ENCODE assay signal across 8 cellular contexts in genomic region chr1:161192476-161193465, GRCh38. TPM values are rescaled to one million over a fixed set of nuclear protein-coding genes. Genes with fewer than 3 reads are reported as not detected.
A peak's percentile ranks its signal among the peaks of the same experiment; 100 is the strongest.
DNase-seq lines count a peak whose midpoint lies in the region; ATAC-seq and TF ChIP-seq lines count a peak whose summit lies in the region.

No MANE protein-coding gene starts in this region.

- peaks cover 6% of the 10 kb centered on the region for H3K4me1 Mint-ChIP-seq in Caco-2 (ENCODE audit: low read depth, unreplicated experiment)
- H3K4me1 Mint-ChIP-seq in activated naive CD4-positive, alpha-beta T cell treated with anti-CD3 and anti-CD28 coated beads, Interleukin-2, amount 50 U/mL, for 24 hours, result peaks cover 46% of the 10 kb centered on the region

- POLR2A ChIA-PET in Caco-2 (lab: Charles Lee), result no interaction called here

- H3K9me3 Mint-ChIP-seq in Caco-2 (ENCODE audit: unreplicated experiment), result no peaks in the 10 kb centered on the region
- H3K9me3 Mint-ChIP-seq in activated naive CD4-positive, alpha-beta T cell treated with anti-CD3 and anti-CD28 coated beads, Interleukin-2, amount 50 U/mL, for 24 hours, result no peaks in the 10 kb centered on the region

- H3K27me3 Mint-ChIP-seq in Caco-2 (ENCODE audit: insufficient read depth, unreplicated experiment), result no peaks in the 10 kb centered on the region
- no peaks in the 10 kb centered on the region for H3K27me3 Mint-ChIP-seq in activated naive CD4-positive, alpha-beta T cell treated with anti-CD3 and anti-CD28 coated beads, Interleukin-2, amount 50 U/mL, for 24 hours

- H3K36me3 ChIP-seq in Caco-2 (ENCODE audit: control insufficient read depth, insufficient read depth, low read length), result no peaks in the 10 kb centered on the region
- no peaks in the 10 kb centered on the region for H3K36me3 ChIP-seq in prostate gland

- H3K27ac Mint-ChIP-seq in Caco-2 (ENCODE audit: unreplicated experiment), result no peak overlapping the region
- peak overlapping the region; percentile 86 for H3K27ac Mint-ChIP-seq in activated naive CD4-positive, alpha-beta T cell treated with anti-CD3 and anti-CD28 coated beads, Interleukin-2, amount 50 U/mL, for 24 hours

- BruUV-seq in Caco-2 (replicated peaks; lab: Mats Ljungman, UMichigan), result no TSS peak

- no peak overlapping the region for H3K4me3 ChIP-seq in Caco-2 (ENCODE audit: low read depth, low read length)
- no peak overlapping the region for H3K4me3 ChIP-seq in prostate gland

- H3K4me1 ChIP-seq in Caco-2 (no peaks in the 10 kb centered on the region), prostate gland (replicated peaks) (no peaks in the 10 kb centered on the region)

- no peaks in the 10 kb centered on the region for H3K9me3 ChIP-seq in Caco-2
- no peaks in the 10 kb centered on the region for H3K9me3 ChIP-seq in prostate gland

- no peaks in the 10 kb centered on the region for H3K36me3 Mint-ChIP-seq in Caco-2 (ENCODE audit: insufficient read depth, unreplicated experiment)
- H3K36me3 Mint-ChIP-seq in activated naive CD4-positive, alpha-beta T cell treated with anti-CD3 and anti-CD28 coated beads, Interleukin-2, amount 50 U/mL, for 24 hours, result no peaks in the 10 kb centered on the region

- no peak overlapping the region for H3K27ac ChIP-seq in prostate gland

- H3K4me3 Mint-ChIP-seq in Caco-2 (ENCODE audit: unreplicated experiment), result no peak overlapping the region
- H3K4me3 Mint-ChIP-seq in activated naive CD4-positive, alpha-beta T cell treated with anti-CD3 and anti-CD28 coated beads, Interleukin-2, amount 50 U/mL, for 24 hours, result peak overlapping the region; percentile 34

- H3K27me3 ChIP-seq in Caco-2 (replicated peaks; ENCODE audit: control insufficient read depth, insufficient read depth, low read length) (no peaks in the 10 kb centered on the region), prostate gland (replicated peaks; ENCODE audit: insufficient read depth) (no peaks in the 10 kb centered on the region)

- TF ChIP-seq POLR2A in prostate gland (IDR thresholded peaks at IDR 0.05), result no peak

- intact Hi-C loops in Caco-2 (cut with micrococcal nuclease; ENCODE audit: unreplicated experiment), result loop anchor here (1.0 kb wide), 4 partner anchors 33 to 190 kb away; no protein-coding TSS in a partner anchor
- intact Hi-C loops in head of caudate nucleus (cut with DNase I), result no loop called here
- intact Hi-C loops in prostate gland (cut with DNase I), result no loop called here

- CTCF ChIA-PET in Caco-2 (lab: Charles Lee), result interaction anchor here (0.7 to 2.9 kb wide), 4 partner anchors 27 to 190 kb away, joined by 3 to 12 read pairs (median 4); partner anchors contain the start of genes PPOX and TOMM40L

- ATAC-seq in GM21786 (IDR thresholded peaks at IDR 0.05; ENCODE audit: unreplicated experiment) (peak; percentile 59), HG02938 (IDR thresholded peaks at IDR 0.05; ENCODE audit: unreplicated experiment) (no peak)

- DNase-seq in Caco-2, result peak; percentile 71 to 76
- peak; percentile 57 for DNase-seq in NCI-H1092 treated with DMSO at 0.1 percent for 48 hours (lab: John Stamatoyannopoulos, UW)
- peak; percentile 88 for DNase-seq in SKM-1 (lab: John Stamatoyannopoulos, UW; ENCODE audit: unreplicated experiment)
- DNase-seq in head of caudate nucleus, result peak; percentile 37 to 90 (median 76)
- peak; percentile 56 for DNase-seq in prostate gland (ENCODE audit: low spot score)

- 61% methylated on average over 15 of the region's 15 CpGs for WGBS in prostate gland

- TF ChIP-seq CTCF in Caco-2 (IDR thresholded peaks at IDR 0.05; ENCODE audit: insufficient read depth in 1 of 2, low read depth in 1 of 2, low read length in 1 of 2, severe bottlenecking in 1 of 2, unreplicated experiment in 1 of 2) (peak; percentile 80 to 94), prostate gland (IDR thresholded peaks at IDR 0.05) (peak; percentile 45 to 80 (median 71))

RNA-seq across cellular contexts. Expression of gene ADAMTS4, which starts 6.1 kb away (rescaled TPM):
- total RNA-seq in Caco-2 (2022), result 0.23 and 0.32 TPM in 2 replicates
- 1 to 10 TPM in 1 of 2 donors, under 1 TPM in 1; 0.55 to 3.4 TPM for total RNA-seq in prostate gland

RNA-seq across cellular contexts. Expression of gene NDUFS2, which starts 9.4 kb away (rescaled TPM):
- total RNA-seq in Caco-2 (2022) (110 and 115 TPM in 2 replicates), prostate gland (100 to 1,000 TPM; 108 to 111 TPM)

RNA-seq across cellular contexts. Expression of gene B4GALT3, which starts 15.5 kb away (rescaled TPM):
- total RNA-seq in Caco-2 (2022) (39.6 and 48.1 TPM in 2 replicates), prostate gland (10 to 100 TPM; 38.2 to 68.7 TPM)

RNA-seq across cellular contexts. Expression of gene FCER1G, which starts 22.3 kb away (rescaled TPM):
- total RNA-seq in Caco-2 (2022), result 1.5 and 2.6 TPM in 2 replicates
- total RNA-seq in prostate gland, result 10 to 100 TPM in 1 of 2 donors, 1 to 10 TPM in 1; 3.6 to 22.4 TPM

RNA-seq across cellular contexts. Expression of gene PPOX, which starts 26.5 kb away (rescaled TPM):
- total RNA-seq in Caco-2 (2022), result 25.0 and 25.4 TPM in 2 replicates
- 10 to 100 TPM; 13.8 to 42.6 TPM for total RNA-seq in prostate gland
